8 cellular contexts compared by ENCODE assay signal in the genomic region with DNA sequence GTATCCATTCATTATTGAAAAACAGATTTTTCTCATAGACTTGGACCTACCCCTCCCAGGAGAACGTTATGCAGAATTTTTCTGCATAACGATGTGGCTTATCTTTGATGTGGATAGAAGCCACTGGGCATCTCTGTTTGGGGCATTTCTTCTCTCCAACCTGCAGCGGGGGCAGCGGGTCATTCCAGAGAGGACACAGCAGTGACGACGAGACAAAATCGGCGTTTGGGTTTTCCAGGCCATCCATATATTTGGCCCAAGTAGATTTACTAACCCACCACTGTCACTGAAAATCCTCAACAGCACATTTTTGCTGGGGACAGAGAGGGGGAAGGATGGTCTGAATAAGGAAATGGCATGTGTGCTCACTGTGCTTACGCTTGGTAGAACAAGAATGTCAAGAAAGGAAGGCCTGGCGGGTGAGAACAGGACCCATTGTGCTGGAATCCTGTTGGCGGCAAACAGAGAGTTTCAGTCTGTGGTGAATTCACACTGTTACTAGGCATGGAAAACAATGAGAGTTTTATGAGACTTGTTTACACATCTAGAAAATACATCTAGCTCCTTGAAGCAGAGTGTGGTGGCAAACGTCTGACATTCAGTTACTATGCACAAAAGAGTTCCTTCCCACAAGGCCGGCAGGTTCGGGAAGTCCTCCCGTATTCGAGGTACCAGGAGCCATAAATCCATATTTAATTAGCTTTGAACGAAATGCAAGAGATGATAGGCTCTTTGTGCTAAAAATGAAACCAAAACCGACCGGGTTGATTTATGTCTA.
DNase-seq lines count a peak whose midpoint lies in the region; ATAC-seq, FAIRE-seq and TF ChIP-seq lines count a peak whose summit lies in the region.

No MANE protein-coding gene starts in this region.

- H3K9ac ChIP-seq in liver (ENCODE audit: low read depth in 1 of 2, low read length in 2 of 2): peak overlapping the region; percentile 25 to 49
- H3K9ac ChIP-seq in HepG2 (ENCODE audit: insufficient read depth, low read depth, low read length): no peak overlapping the region
- peak overlapping the region; percentile 49 to 74 for H3K9ac ChIP-seq in colonic mucosa (ENCODE audit: low read depth in 2 of 2, low read length in 2 of 2)
- H3K9ac ChIP-seq in mucosa of stomach (ENCODE audit: low read length): peak overlapping the region; percentile 60

- no peak overlapping the region for H3K4me2 ChIP-seq in HepG2 (ENCODE audit: low read depth, low read length)

- peak overlapping the region in 1 of 3 donors; percentile 7 for H3K4me3 ChIP-seq in liver (ENCODE audit: low read depth in 1 of 3, low read length in 3 of 3)
- H3K4me3 ChIP-seq in HepG2 (replicated peaks in 1 of 3; ENCODE audit: insufficient read depth in 1 of 3, low read depth in 2 of 3, low read length in 3 of 3): no peak overlapping the region
- peak overlapping the region; percentile 12 for H3K4me3 ChIP-seq in colonic mucosa
- H3K4me3 ChIP-seq in mucosa of stomach (ENCODE audit: low read length): peak overlapping the region; percentile 14
- H3K4me3 ChIP-seq in vagina: peak overlapping the region; percentile 25 to 39

- POLR2A ChIA-PET in HepG2 (lab: Yijun Ruan, JAX): no interaction called here

- H3K36me3 ChIP-seq in liver (ENCODE audit: control insufficient read depth in 4 of 4, insufficient read depth in 3 of 4, low read depth in 1 of 4, low read length in 3 of 4): no peaks in the 10 kb centered on the region
- H3K36me3 ChIP-seq in HepG2 (replicated peaks in 1 of 2; ENCODE audit: control insufficient read depth in 1 of 2, insufficient read depth in 2 of 2, low read length in 2 of 2): no peaks in the 10 kb centered on the region
- H3K36me3 ChIP-seq in colonic mucosa: no peaks in the 10 kb centered on the region
- H3K36me3 ChIP-seq in mucosa of stomach (ENCODE audit: control insufficient read depth, insufficient read depth, low read length): no peaks in the 10 kb centered on the region
- no peaks in the 10 kb centered on the region for H3K36me3 ChIP-seq in vagina

- TF ChIP-seq EP300 in HepG2 (IDR thresholded peaks at IDR 0.05; ENCODE audit: low read depth in 2 of 2, low read length in 2 of 2) (no peak), HepG2 (CRISPR knock-in tag; IDR thresholded peaks at IDR 0.05; ENCODE audit: borderline replicate concordance) (no peak)

- in situ Hi-C loops in HepG2 (cut with HindIII; ENCODE audit: extremely low pct_ligation_motif_present, low pct_unique_long_range_greater_than_20kb): no loop called here

- H3K27ac ChIP-seq in liver (ENCODE audit: low read depth in 1 of 2, low read length in 2 of 2) (peak overlapping the region; percentile 32 to 57), HepG2 (ENCODE audit: extremely low read length, insufficient read depth, low read length) (no peak overlapping the region), colonic mucosa (peak overlapping the region; percentile 83), vagina (peak overlapping the region; percentile 96)

- CTCF ChIA-PET in HepG2 (lab: Yijun Ruan, JAX; ENCODE audit: low intra/inter-chr PET ratio, low total read pairs): no interaction called here

- H3K9me3 ChIP-seq in liver (ENCODE audit: control insufficient read depth in 4 of 4, low read length in 3 of 4) (no peaks in the 10 kb centered on the region), HepG2 (ENCODE audit: low read length) (no peaks in the 10 kb centered on the region), colonic mucosa (no peaks in the 10 kb centered on the region), mucosa of stomach (ENCODE audit: control insufficient read depth, low read length) (no peaks in the 10 kb centered on the region), vagina (no peaks in the 10 kb centered on the region)

- no peak overlapping the region for H2AFZ ChIP-seq in HepG2 (ENCODE audit: low read length)

- no peaks in the 10 kb centered on the region for H3K79me2 ChIP-seq in HepG2 (ENCODE audit: insufficient read depth, low read length)

- peaks cover 0 to 2% (median 0%) of the 10 kb centered on the region in 4 donors for H3K27me3 ChIP-seq in liver (ENCODE audit: control insufficient read depth in 4 of 4, insufficient read depth in 4 of 4, low read length in 3 of 4)
- peaks cover 2 to 44% of the 10 kb centered on the region in 2 experiments; a peak in 3 of 5 replicates for H3K27me3 ChIP-seq in HepG2 (ENCODE audit: control insufficient read depth in 1 of 2, insufficient read depth in 2 of 2, low read length in 2 of 2)
- H3K27me3 ChIP-seq in colonic mucosa: no peaks in the 10 kb centered on the region
- H3K27me3 ChIP-seq in mucosa of stomach (ENCODE audit: control insufficient read depth, insufficient read depth, low read length): no peaks in the 10 kb centered on the region
- H3K27me3 ChIP-seq in vagina: no peaks in the 10 kb centered on the region

- FAIRE-seq in HepG2 (lab: Jason Lieb, UNC): no peak

- no peak for TF ChIP-seq RAD21 in liver (IDR thresholded peaks at IDR 0.05)
- no peak for TF ChIP-seq RAD21 in HepG2 (CRISPR knock-in tag; IDR thresholded peaks at IDR 0.05)

- ATAC-seq in HepG2: no peak

- no TSS peak for BruUV-seq in HepG2 (replicated peaks; lab: Mats Ljungman, UMichigan)

- no peak for TF ChIP-seq CTCF in liver (IDR thresholded peaks at IDR 0.05; ENCODE audit: low read depth, low read length, missing input control)
- TF ChIP-seq CTCF in HepG2 (CRISPR knock-in tag; IDR thresholded peaks at IDR 0.05): no peak
- no peak for TF ChIP-seq CTCF in colonic mucosa (IDR thresholded peaks at IDR 0.05)
- no peak for TF ChIP-seq CTCF in vagina (IDR thresholded peaks at IDR 0.05)

- no peak for TF ChIP-seq POLR2A in HepG2 (IDR thresholded peaks at IDR 0.05; ENCODE audit: insufficient read depth in 1 of 2, low read depth in 2 of 2, low read length in 2 of 2)
- TF ChIP-seq POLR2A in vagina (IDR thresholded peaks at IDR 0.05): no peak

- H4K20me1 ChIP-seq in HepG2 (ENCODE audit: insufficient read depth, low read length): no peaks in the 10 kb centered on the region

- DNase-seq in HepG2 (ENCODE audit: low spot score) (no peak), colonic mucosa (no peak), vagina (ENCODE audit: extremely low spot score in 2 of 2) (no peak), GM19238 (ENCODE audit: insufficient read length, low spot score) (no peak), NCI-H510A treated with DMSO at 0.1 percent for 48 hours (lab: John Stamatoyannopoulos, UW) (no peak), HPDE6-E6E7 (ENCODE audit: extremely low spot score) (no peak)

- H3K4me1 ChIP-seq in liver (ENCODE audit: control insufficient read depth in 4 of 4, insufficient read depth in 4 of 4, low read length in 3 of 4) (peaks cover 0 to 4% (median 0%) of the 10 kb centered on the region in 4 donors), HepG2 (ENCODE audit: insufficient read depth, low read length) (no peaks in the 10 kb centered on the region), colonic mucosa (peaks cover 4% of the 10 kb centered on the region), mucosa of stomach (ENCODE audit: control insufficient read depth, insufficient read depth, low read length) (peaks cover 45% of the 10 kb centered on the region), vagina (peaks cover 62% of the 10 kb centered on the region)

- intact Hi-C loops in HepG2 (cut with micrococcal nuclease; ENCODE audit: unreplicated experiment) (no loop called here), colonic mucosa (cut with DNase I) (no loop called here), vagina (cut with DNase I) (no loop called here)

- 72% methylated on average over 19 of the region's 19 CpGs for WGBS in liver
- 37% methylated on average over 19 of the region's 19 CpGs for WGBS in HepG2 (ENCODE audit: low lambda C conversion rate)

TF ChIP-seq in liver, 16 proteins besides CTCF, POLR2A, EP300 and RAD21 (continues in another document):
- TF ChIP-seq NR2F2 (IDR thresholded peaks at IDR 0.05) (no peak), ATF3 (IDR thresholded peaks at IDR 0.05) (no peak), YY1 (IDR thresholded peaks at IDR 0.05) (no peak), MAX (IDR thresholded peaks at IDR 0.05) (no peak), EGR1 (IDR thresholded peaks at IDR 0.05; ENCODE audit: low read depth in 2 of 2) (no peak), HNF4A (conservative IDR thresholded peaks at IDR 0.05) (no peak)

TF ChIP-seq in HepG2, 621 proteins besides CTCF, POLR2A, EP300 and RAD21:
- no peak for TF ChIP-seq ATF2 (CRISPR knock-in tag; IDR thresholded peaks at IDR 0.05)
- no peak for TF ChIP-seq TFAP4 (IDR thresholded peaks at IDR 0.05; ENCODE audit: borderline replicate concordance, low read depth)
- no peak for TF ChIP-seq ZC3H13 (CRISPR knock-in tag; IDR thresholded peaks at IDR 0.05)
- TF ChIP-seq NFYB (CRISPR knock-in tag; IDR thresholded peaks at IDR 0.05): no peak
- TF ChIP-seq ZNF530 (CRISPR knock-in tag; IDR thresholded peaks at IDR 0.05; ENCODE audit: low read depth): no peak
- no peak for TF ChIP-seq ZFP36L1 (CRISPR knock-in tag; IDR thresholded peaks at IDR 0.05)
- TF ChIP-seq HDAC2 (CRISPR knock-in tag; IDR thresholded peaks at IDR 0.05): no peak
- TF ChIP-seq ETV5 (CRISPR knock-in tag; IDR thresholded peaks at IDR 0.05; ENCODE audit: borderline replicate concordance): no peak
- no peak for TF ChIP-seq SP5 (CRISPR knock-in tag; IDR thresholded peaks at IDR 0.05; ENCODE audit: borderline replicate concordance, low read depth)

Comparison
In these comparisons a context has a peak if more than half of its experiments do, and no peak if none do; other contexts are left out.
1. H3K4me3 ChIP-seq: peak in colonic mucosa (single experiment), mucosa of stomach (single experiment) and vagina (2 of 2); none in HepG2 (0 of 3).